ENCODE assay signal across 8 cellular contexts in the genomic region with DNA sequence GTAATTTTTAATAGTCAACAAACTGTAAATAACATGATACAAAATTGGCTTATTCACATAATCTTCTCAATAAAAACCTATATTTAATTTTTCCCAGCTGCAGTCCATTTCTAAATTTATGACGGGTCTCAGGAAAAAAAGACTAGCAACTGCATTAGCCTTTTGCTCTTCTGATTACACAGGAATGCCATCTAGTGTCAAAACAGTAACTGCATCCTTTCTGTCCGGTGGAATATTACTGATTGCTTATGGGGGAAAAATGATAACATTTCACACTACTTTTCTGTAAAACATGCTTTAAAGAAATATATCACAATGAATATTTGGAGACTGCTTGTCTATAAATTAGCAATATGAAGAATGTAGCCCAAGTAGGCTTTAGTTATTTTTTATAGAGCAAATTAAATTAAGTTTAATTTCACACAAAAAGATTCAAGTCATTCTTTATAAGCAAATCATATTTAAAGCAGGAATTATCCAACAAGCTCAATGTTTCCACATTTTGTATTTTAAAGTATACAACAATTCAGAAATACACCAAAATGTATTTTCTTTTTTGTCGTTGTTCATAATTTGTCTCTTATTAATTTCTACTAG.
DNase-seq lines count a peak whose midpoint lies in the region; ATAC-seq, FAIRE-seq and TF ChIP-seq lines count a peak whose summit lies in the region.

No MANE protein-coding gene starts in this region.

- TF ChIP-seq EP300 in GM12878 (IDR thresholded peaks at IDR 0.05; ENCODE audit: borderline replicate concordance in 1 of 2, control insufficient read depth in 1 of 2, low read depth in 2 of 2, low read length in 2 of 2), result no peak

- no peak overlapping the region for H2AFZ ChIP-seq in GM12878 (ENCODE audit: control insufficient read depth, low read depth, low read length)

- H3K9ac ChIP-seq in GM12878 (ENCODE audit: control insufficient read depth, insufficient read depth, low read length), result no peak overlapping the region

- ATAC-seq in GM12878, result peak; percentile 38; the same call in 2 of the 3 replicates
- ATAC-seq in WTC11, result no peak
- ATAC-seq in GM18868 (IDR thresholded peaks at IDR 0.05; ENCODE audit: unreplicated experiment), result no peak
- no peak for ATAC-seq in GM19467 (IDR thresholded peaks at IDR 0.05; ENCODE audit: unreplicated experiment)

- intact Hi-C loops in GM12878 (cut with micrococcal nuclease; ENCODE audit: unreplicated experiment), result loop anchor here (2.0 kb wide), 1 partner anchor 287 kb away; no protein-coding TSS in a partner anchor

- H3K4me3 Mint-ChIP-seq in neural crest cell, result no peak overlapping the region
- no peak overlapping the region for H3K4me3 Mint-ChIP-seq in WTC11

- no peak overlapping the region for H3K4me2 ChIP-seq in GM12878 (ENCODE audit: control insufficient read depth, insufficient read depth)

- no peak overlapping the region for H3K4me3 ChIP-seq in GM12878

- peak; percentile 37 for TF ChIP-seq RAD21 in GM12878 (IDR thresholded peaks at IDR 0.05; ENCODE audit: insufficient read depth, low read depth, low read length)

- H3K4me1 ChIP-seq in GM12878 (ENCODE audit: control insufficient read depth, insufficient read depth, low read length), result no peaks in the 10 kb centered on the region

- BruUV-seq in GM12878 (replicated peaks; lab: Mats Ljungman, UMichigan), result no TSS peak

- no peaks in the 10 kb centered on the region for H3K79me2 ChIP-seq in GM12878 (ENCODE audit: control insufficient read depth, insufficient read depth, low read length)

- H3K27ac Mint-ChIP-seq in neural crest cell (ENCODE audit: unreplicated experiment) (no peak overlapping the region), WTC11 (no peak overlapping the region)

- no peaks in the 10 kb centered on the region for H3K9me3 Mint-ChIP-seq in neural crest cell
- H3K9me3 Mint-ChIP-seq in WTC11, result peaks cover 18% of the 10 kb centered on the region

- DNase-seq in GM10266 (ENCODE audit: extremely low spot score), result no peak
- DNase-seq in NCI-H1694 treated with DMSO at 0.1 percent for 48 hours (lab: John Stamatoyannopoulos, UW), result peak; percentile 84
- DNase-seq in GM12878 (ENCODE audit: low read depth, low spot score), result no peak
- DNase-seq in neural crest cell (ENCODE audit: low read depth, low spot score), result no peak
- no peak for DNase-seq in WTC11 (ENCODE audit: low spot score)
- DNase-seq in stimulated activated CD4-positive, alpha-beta T cell treated with anti-CD3 and anti-CD28 coated beads, Interleukin-2, amount 100 ng/mL, for 48 hours, result no peak

- CTCF ChIA-PET in GM12878 (lab: Yijun Ruan, JAX), result interaction anchor here (0.7 to 1.8 kb wide), 3 partner anchors 104 to 301 kb away, joined by 3 to 7 read pairs (median 4); no protein-coding TSS in a partner anchor
- CTCF ChIA-PET in WTC11 (lab: Charles Lee), result interaction anchor here (1.1 to 1.5 kb wide), 2 partner anchors 92 to 289 kb away, joined by 3 to 6 read pairs; no protein-coding TSS in a partner anchor

- no peaks in the 10 kb centered on the region for H3K27me3 ChIP-seq in GM12878 (replicated peaks in 1 of 2; ENCODE audit: control insufficient read depth in 2 of 2, insufficient read depth in 2 of 2, low read length in 1 of 2)

- RAD21 ChIA-PET in GM12878 (lab: Charles Lee; ENCODE audit: unreplicated experiment), result interaction anchor here (0.9 kb wide), 1 partner anchor 297 kb away, joined by 3 read pairs; no protein-coding TSS in a partner anchor

- no peaks in the 10 kb centered on the region for H3K36me3 ChIP-seq in GM12878 (ENCODE audit: control insufficient read depth in 2 of 2, insufficient read depth in 2 of 2, low read length in 1 of 2)

- no peaks in the 10 kb centered on the region for H4K20me1 ChIP-seq in GM12878 (ENCODE audit: control insufficient read depth, insufficient read depth)

- H3K4me1 Mint-ChIP-seq in neural crest cell, result no peaks in the 10 kb centered on the region
- H3K4me1 Mint-ChIP-seq in WTC11, result no peaks in the 10 kb centered on the region

- in situ Hi-C loops in GM12878 (cut with MboI), result no loop called here

- H3K27me3 Mint-ChIP-seq in neural crest cell (ENCODE audit: low read depth) (no peaks in the 10 kb centered on the region), WTC11 (ENCODE audit: low read depth) (no peaks in the 10 kb centered on the region)

- H3K27ac ChIP-seq in GM12878 (ENCODE audit: control insufficient read depth, insufficient read depth), result no peak overlapping the region

- H3K36me3 Mint-ChIP-seq in neural crest cell (ENCODE audit: low read depth) (no peaks in the 10 kb centered on the region), WTC11 (peaks cover 6% of the 10 kb centered on the region)

- FAIRE-seq in GM12878 (lab: Jason Lieb, UNC), result no peak

- no peak for TF ChIP-seq POLR2A in GM12878 (IDR thresholded peaks at IDR 0.05; ENCODE audit: low read depth, low read length)

- POLR2A ChIA-PET in GM12878 (lab: Charles Lee) (no interaction called here), WTC11 (lab: Charles Lee) (no interaction called here)

- WGBS in GM12878 (ENCODE audit: insufficient coverage, insufficient replicate concordance, low lambda C conversion rate, missing lambda C conversion rate), result 3% methylated on average over 3 of the region's 3 CpGs

- TF ChIP-seq CTCF in GM10266 (IDR thresholded peaks at IDR 0.05; ENCODE audit: control insufficient read depth, insufficient read depth, low read depth, missing control alignments) (peak; percentile 6), GM12878 (IDR thresholded peaks at IDR 0.05 in 2 of 3, conservative IDR thresholded peaks at IDR 0.05 in 1 of 3; ENCODE audit: control insufficient read depth in 2 of 3, extremely low read depth in 1 of 3, insufficient read depth in 1 of 3, low read depth in 3 of 3, low read length in 3 of 3) (peak in 2 of 3 experiments; percentile 37 to 38; a peak in 3 of 6 replicates), neural crest cell (conservative IDR thresholded peaks at IDR 0.05) (peak; percentile 69), WTC11 (IDR thresholded peaks at IDR 0.05) (no peak)

- SMC1A ChIA-PET in GM12878 (lab: Charles Lee; ENCODE audit: uncharacterized antibody, unreplicated experiment), result interaction anchor here (0.8 to 1.7 kb wide), 4 partner anchors 21 to 901 kb away, joined by 3 read pairs; no protein-coding TSS in a partner anchor

- no peaks in the 10 kb centered on the region for H3K9me3 ChIP-seq in GM12878 (replicated peaks; ENCODE audit: control insufficient read depth, insufficient read depth, low read length)

TF ChIP-seq in GM12878, 131 proteins besides CTCF, POLR2A, EP300 and RAD21 (continues in another document):
- no peak for TF ChIP-seq CEBPB (IDR thresholded peaks at IDR 0.05; ENCODE audit: borderline replicate concordance in 1 of 2, low read depth in 2 of 2, low read length in 2 of 2)

TF ChIP-seq in WTC11, 78 proteins besides CTCF, POLR2A, EP300 and RAD21:
- TF ChIP-seq JUN (CRISPR knock-in tag; IDR thresholded peaks at IDR 0.05) (no peak), ZNF317 (CRISPR knock-in tag; IDR thresholded peaks at IDR 0.05; ENCODE audit: borderline replicate concordance, low read depth) (no peak), SP1 (CRISPR knock-in tag; conservative IDR thresholded peaks at IDR 0.05) (no peak), RORB (CRISPR knock-in tag; IDR thresholded peaks at IDR 0.05) (no peak), CREB1 (CRISPR knock-in tag; IDR thresholded peaks at IDR 0.05) (no peak), TCF7 (CRISPR knock-in tag; IDR thresholded peaks at IDR 0.05; ENCODE audit: low read depth) (no peak), ETV6 (CRISPR knock-in tag; IDR thresholded peaks at IDR 0.05) (no peak)
- TF ChIP-seq, protein P1, sequence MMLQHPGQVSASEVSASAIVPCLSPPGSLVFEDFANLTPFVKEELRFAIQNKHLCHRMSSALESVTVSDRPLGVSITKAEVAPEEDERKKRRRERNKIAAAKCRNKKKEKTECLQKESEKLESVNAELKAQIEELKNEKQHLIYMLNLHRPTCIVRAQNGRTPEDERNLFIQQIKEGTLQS (CRISPR knock-in tag; conservative IDR thresholded peaks at IDR 0.05), result no peak
- TF ChIP-seq, protein P2, sequence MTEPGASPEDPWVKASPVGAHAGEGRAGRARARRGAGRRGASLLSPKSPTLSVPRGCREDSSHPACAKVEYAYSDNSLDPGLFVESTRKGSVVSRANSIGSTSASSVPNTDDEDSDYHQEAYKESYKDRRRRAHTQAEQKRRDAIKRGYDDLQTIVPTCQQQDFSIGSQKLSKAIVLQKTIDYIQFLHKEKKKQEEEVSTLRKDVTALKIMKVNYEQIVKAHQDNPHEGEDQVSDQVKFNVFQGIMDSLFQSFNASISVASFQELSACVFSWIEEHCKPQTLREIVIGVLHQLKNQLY (CRISPR knock-in tag; IDR thresholded peaks at IDR 0.05), result no peak
- TF ChIP-seq, protein P3, sequence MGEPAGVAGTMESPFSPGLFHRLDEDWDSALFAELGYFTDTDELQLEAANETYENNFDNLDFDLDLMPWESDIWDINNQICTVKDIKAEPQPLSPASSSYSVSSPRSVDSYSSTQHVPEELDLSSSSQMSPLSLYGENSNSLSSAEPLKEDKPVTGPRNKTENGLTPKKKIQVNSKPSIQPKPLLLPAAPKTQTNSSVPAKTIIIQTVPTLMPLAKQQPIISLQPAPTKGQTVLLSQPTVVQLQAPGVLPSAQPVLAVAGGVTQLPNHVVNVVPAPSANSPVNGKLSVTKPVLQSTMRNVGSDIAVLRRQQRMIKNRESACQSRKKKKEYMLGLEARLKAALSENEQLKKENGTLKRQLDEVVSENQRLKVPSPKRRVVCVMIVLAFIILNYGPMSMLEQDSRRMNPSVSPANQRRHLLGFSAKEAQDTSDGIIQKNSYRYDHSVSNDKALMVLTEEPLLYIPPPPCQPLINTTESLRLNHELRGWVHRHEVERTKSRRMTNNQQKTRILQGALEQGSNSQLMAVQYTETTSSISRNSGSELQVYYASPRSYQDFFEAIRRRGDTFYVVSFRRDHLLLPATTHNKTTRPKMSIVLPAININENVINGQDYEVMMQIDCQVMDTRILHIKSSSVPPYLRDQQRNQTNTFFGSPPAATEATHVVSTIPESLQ (CRISPR knock-in tag; IDR thresholded peaks at IDR 0.05), result no peak
